Comparison of ENCODE assay signal across 13 cellular contexts in genomic region chrX:107687445-107687844, GRCh38. TPM values are rescaled to one million over a fixed set of nuclear protein-coding genes. Genes with fewer than 3 reads are reported as not detected.
DNase-seq lines count a peak whose midpoint lies in the region; ATAC-seq and TF ChIP-seq lines count a peak whose summit lies in the region.
"Had no signal": no experiment of that assay in that cellular context is flagged by ENCODE, and none has a peak within 500 bp of the region (broad histone marks: within the 10 kb centered on the region; RNA-seq: fewer than 3 reads in every experiment).

No MANE protein-coding gene starts in this region.

- peaks cover 35% of the 10 kb centered on the region for H3K9me3 Mint-ChIP-seq in nephron progenitor cell
- no peaks in the 10 kb centered on the region for H3K9me3 Mint-ChIP-seq in activated CD8-positive, alpha-beta T cell treated with anti-CD3 and anti-CD28 coated beads for 36 hours
- H3K9me3 Mint-ChIP-seq in activated CD4-positive, alpha-beta memory T cell treated with anti-CD3 and anti-CD28 coated beads for 36 hours, result no peaks in the 10 kb centered on the region
- H3K9me3 Mint-ChIP-seq: CD4-positive, alpha-beta memory T cell had no signal

- no peak overlapping the region for H3K4me3 ChIP-seq in BLaER1 treated with 17β-estradiol and CSF1 and Interleukin-3, amounts not matched to agents 10 nM and 100 nM
- no peak overlapping the region for H3K4me3 ChIP-seq in breast epithelium
- H3K4me3 ChIP-seq in prostate gland, result no peak overlapping the region
- H3K4me3 ChIP-seq: GM23248 had no signal

- H3K36me3 ChIP-seq in BLaER1 treated with 17β-estradiol and CSF1 and Interleukin-3, amounts not matched to agents 10 nM and 100 nM, result no peaks in the 10 kb centered on the region
- H3K36me3 ChIP-seq in breast epithelium (no peaks in the 10 kb centered on the region), prostate gland (no peaks in the 10 kb centered on the region)

- peaks cover 29 to 60% (median 49%) of the 10 kb centered on the region in 10 experiments for H3K4me1 ChIP-seq in BLaER1 treated with 17β-estradiol and CSF1 and Interleukin-3, amounts not matched to agents 10 nM and 100 nM
- peaks cover 6% of the 10 kb centered on the region for H3K4me1 ChIP-seq in foreskin keratinocyte
- H3K4me1 ChIP-seq in breast epithelium, result peaks cover 3 to 4% of the 10 kb centered on the region in 2 donors
- no peaks in the 10 kb centered on the region for H3K4me1 ChIP-seq in prostate gland (replicated peaks)

- H3K27me3 ChIP-seq in BLaER1 treated with 17β-estradiol and CSF1 and Interleukin-3, amounts not matched to agents 10 nM and 100 nM, result peaks cover 82 to 100% (median 100%) of the 10 kb centered on the region in 11 experiments
- H3K27me3 ChIP-seq in foreskin keratinocyte (no peaks in the 10 kb centered on the region), breast epithelium (peaks cover 0 to 31% of the 10 kb centered on the region in 2 donors), prostate gland (replicated peaks; ENCODE audit: insufficient read depth) (no peaks in the 10 kb centered on the region)

- POLR2A ChIA-PET in activated CD8-positive, alpha-beta T cell treated with anti-CD3 and anti-CD28 coated beads for 36 hours (lab: Charles Lee), result interaction anchor here (0.7 kb wide), 1 partner anchor 158 kb away, joined by 3 read pairs; no protein-coding TSS in a partner anchor
- POLR2A ChIA-PET in activated CD4-positive, alpha-beta memory T cell treated with anti-CD3 and anti-CD28 coated beads for 36 hours (lab: Charles Lee), result no interaction called here

- intact Hi-C loops in activated CD8-positive, alpha-beta T cell treated with anti-CD3 and anti-CD28 coated beads for 36 hours (cut with micrococcal nuclease), result no loop called here
- intact Hi-C loops in breast epithelium (cut with DNase I; ENCODE audit: low total_unique reads) (no loop called here), prostate gland (cut with DNase I) (no loop called here)
- intact Hi-C loops in activated CD4-positive, alpha-beta memory T cell treated with anti-CD3 and anti-CD28 coated beads for 36 hours (cut with micrococcal nuclease), result no loop called here

- H4K20me1 ChIP-seq in BLaER1 treated with 17β-estradiol and CSF1 and Interleukin-3, amounts not matched to agents 10 nM and 100 nM, result no peaks in the 10 kb centered on the region; a peak in 3 of 22 replicates

- peak; percentile 62 for ATAC-seq in foreskin keratinocyte
- no peak for ATAC-seq in activated CD8-positive, alpha-beta T cell treated with anti-CD3 and anti-CD28 coated beads for 36 hours

- H3K4me2 ChIP-seq in BLaER1 treated with 17β-estradiol and CSF1 and Interleukin-3, amounts not matched to agents 10 nM and 100 nM, result peak overlapping the region in 7 of 11 experiments; percentile 48 to 76 (median 65); a peak in 6 of 22 replicates

- 83% methylated on average over 3 of the region's 3 CpGs for WGBS in prostate gland

- no peaks in the 10 kb centered on the region for H3K9me3 ChIP-seq in BLaER1 treated with 17β-estradiol and CSF1 and Interleukin-3, amounts not matched to agents 10 nM and 100 nM (replicated peaks in 1 of 11)
- H3K9me3 ChIP-seq in breast epithelium (no peaks in the 10 kb centered on the region), prostate gland (no peaks in the 10 kb centered on the region)

- peak overlapping the region; percentile 26 for H3K4me3 Mint-ChIP-seq in nephron progenitor cell
- no peak overlapping the region for H3K4me3 Mint-ChIP-seq in activated CD8-positive, alpha-beta T cell treated with anti-CD3 and anti-CD28 coated beads for 36 hours
- no peak overlapping the region for H3K4me3 Mint-ChIP-seq in activated CD4-positive, alpha-beta memory T cell treated with anti-CD3 and anti-CD28 coated beads for 36 hours
- H3K4me3 Mint-ChIP-seq: CD4-positive, alpha-beta memory T cell had no signal

- H3K27ac Mint-ChIP-seq in nephron progenitor cell, result peak overlapping the region; percentile 66
- H3K27ac Mint-ChIP-seq in activated CD8-positive, alpha-beta T cell treated with anti-CD3 and anti-CD28 coated beads for 36 hours, result no peak overlapping the region
- H3K27ac Mint-ChIP-seq in activated CD4-positive, alpha-beta memory T cell treated with anti-CD3 and anti-CD28 coated beads for 36 hours, result no peak overlapping the region

- peak; percentile 48 for DNase-seq in M059J (ENCODE audit: low read depth)
- DNase-seq in foreskin keratinocyte, result no peak
- no peak for DNase-seq in nephron progenitor cell
- no peak for DNase-seq in activated CD8-positive, alpha-beta T cell treated with anti-CD3 and anti-CD28 coated beads for 36 hours
- DNase-seq in breast epithelium (ENCODE audit: low spot score in 2 of 2), result no peak
- no peak for DNase-seq in prostate gland (ENCODE audit: low spot score)
- DNase-seq in activated CD4-positive, alpha-beta memory T cell treated with anti-CD3 and anti-CD28 coated beads for 36 hours, result no peak
- DNase-seq: CD4-positive, alpha-beta memory T cell; DND-41; GF-D8; GM23248 had no signal

- peaks cover 10% of the 10 kb centered on the region for H3K27me3 Mint-ChIP-seq in nephron progenitor cell (ENCODE audit: low read depth, poor library complexity)
- no peaks in the 10 kb centered on the region for H3K27me3 Mint-ChIP-seq in activated CD8-positive, alpha-beta T cell treated with anti-CD3 and anti-CD28 coated beads for 36 hours
- no peaks in the 10 kb centered on the region for H3K27me3 Mint-ChIP-seq in activated CD4-positive, alpha-beta memory T cell treated with anti-CD3 and anti-CD28 coated beads for 36 hours
- H3K27me3 Mint-ChIP-seq: CD4-positive, alpha-beta memory T cell had no signal

- H3K36me3 Mint-ChIP-seq in nephron progenitor cell (ENCODE audit: low read depth), result no peaks in the 10 kb centered on the region
- H3K36me3 Mint-ChIP-seq in activated CD8-positive, alpha-beta T cell treated with anti-CD3 and anti-CD28 coated beads for 36 hours (ENCODE audit: low read depth), result no peaks in the 10 kb centered on the region
- H3K36me3 Mint-ChIP-seq in activated CD4-positive, alpha-beta memory T cell treated with anti-CD3 and anti-CD28 coated beads for 36 hours, result no peaks in the 10 kb centered on the region
- H3K36me3 Mint-ChIP-seq: CD4-positive, alpha-beta memory T cell had no signal

- H3K9ac ChIP-seq in BLaER1 treated with 17β-estradiol and CSF1 and Interleukin-3, amounts not matched to agents 10 nM and 100 nM, result no peak overlapping the region
- H3K9ac ChIP-seq: GM23248 had no signal

- CTCF ChIA-PET in activated CD8-positive, alpha-beta T cell treated with anti-CD3 and anti-CD28 coated beads for 36 hours (lab: Charles Lee), result interaction anchor here (1.5 kb wide), 1 partner anchor 24 kb away, joined by 3 read pairs; no protein-coding TSS in a partner anchor
- CTCF ChIA-PET in activated CD4-positive, alpha-beta memory T cell treated with anti-CD3 and anti-CD28 coated beads for 36 hours (lab: Charles Lee), result interaction anchor here (1.1 kb wide), 2 partner anchors 15 to 90 kb away, joined by 4 read pairs; partner anchors contain the start of gene NCBP2L

- H3K4me1 Mint-ChIP-seq in nephron progenitor cell, result peaks cover 69% of the 10 kb centered on the region
- H3K4me1 Mint-ChIP-seq in activated CD8-positive, alpha-beta T cell treated with anti-CD3 and anti-CD28 coated beads for 36 hours (ENCODE audit: low read depth), result peaks cover 39% of the 10 kb centered on the region
- peaks cover 29% of the 10 kb centered on the region for H3K4me1 Mint-ChIP-seq in activated CD4-positive, alpha-beta memory T cell treated with anti-CD3 and anti-CD28 coated beads for 36 hours (ENCODE audit: low read depth)

- no peak overlapping the region for H3K27ac ChIP-seq in BLaER1 treated with 17β-estradiol and CSF1 and Interleukin-3, amounts not matched to agents 10 nM and 100 nM
- H3K27ac ChIP-seq in foreskin keratinocyte (no peak overlapping the region), breast epithelium (no peak overlapping the region), prostate gland (no peak overlapping the region)
- H3K27ac ChIP-seq: C4-2B, GM23248 had no signal

- TF ChIP-seq POLR2A in breast epithelium (IDR thresholded peaks at IDR 0.05) (no peak), prostate gland (IDR thresholded peaks at IDR 0.05) (no peak)

- no peak for TF ChIP-seq CTCF in foreskin keratinocyte (conservative IDR thresholded peaks at IDR 0.05)
- TF ChIP-seq CTCF in nephron progenitor cell (IDR thresholded peaks at IDR 0.05), result no peak
- TF ChIP-seq CTCF in activated CD8-positive, alpha-beta T cell treated with anti-CD3 and anti-CD28 coated beads for 36 hours (IDR thresholded peaks at IDR 0.05), result no peak
- no peak for TF ChIP-seq CTCF in breast epithelium (IDR thresholded peaks at IDR 0.05)
- TF ChIP-seq CTCF in prostate gland (IDR thresholded peaks at IDR 0.05), result no peak

RNA-seq across cellular contexts. Expression of gene PRPS1, which starts 59.1 kb away (rescaled TPM):
- 159 and 164 TPM in 2 replicates for total RNA-seq in M059J (2014; rRNA removed; shearing (Covaris generic))
- total RNA-seq in foreskin keratinocyte (33.6 and 41.7 TPM in 2 replicates), breast epithelium (10 to 100 TPM; 19.3 to 24.9 (median 20.8) TPM), prostate gland (10 to 100 TPM; 37.5 to 37.6 TPM)
- 30.9 and 37.1 TPM in 2 replicates for polyA plus RNA-seq in foreskin keratinocyte
- total RNA-seq in activated CD8-positive, alpha-beta T cell treated with anti-CD3 and anti-CD28 coated beads for 36 hours, result 100 to 1,000 TPM; 122 to 131 TPM
- total RNA-seq in activated CD4-positive, alpha-beta memory T cell treated with anti-CD3 and anti-CD28 coated beads for 36 hours, result 100 to 1,000 TPM; 132 to 141 TPM
